ENCODE assay signal across 22 cellular contexts in genomic region chr1:10852018-10852417, GRCh38.
"Had no signal": no experiment of that assay in that cellular context is flagged by ENCODE, and none has a peak within 500 bp of the region (broad histone marks: within the 10 kb centered on the region; RNA-seq: fewer than 3 reads in every experiment).

No MANE protein-coding gene starts in this region.

- H3K9me3 Mint-ChIP-seq: activated CD4-positive, alpha-beta T cell treated with anti-CD3 and anti-CD28 coated beads, Interleukin-2, amount 10 ng/mL, durations not matched to agents 7 days and 5 days; activated naive CD4-positive, alpha-beta T cell treated with anti-CD3 and anti-CD28 coated beads for 36 hours; activated T-cell treated with anti-CD3 and anti-CD28 coated beads, Interleukin-2, amount 50 U/mL, for 24 hours; T-cell had no signal

- H3K36me3 ChIP-seq: adrenal gland had no signal

- H3K9me3 ChIP-seq: adrenal gland, body of pancreas had no signal

- H3K4me1 Mint-ChIP-seq: activated CD4-positive, alpha-beta T cell treated with anti-CD3 and anti-CD28 coated beads, Interleukin-2, amount 10 ng/mL, durations not matched to agents 7 days and 5 days; T-cell; T-helper 17 cell had no signal

- H3K27me3 Mint-ChIP-seq: activated CD4-positive, alpha-beta T cell treated with anti-CD3 and anti-CD28 coated beads, Interleukin-2, amount 10 ng/mL, durations not matched to agents 7 days and 5 days had no signal

- H3K27me3 ChIP-seq: adrenal gland, body of pancreas had no signal

- H3K4me1 ChIP-seq: adrenal gland, body of pancreas had no signal

- H3K36me3 Mint-ChIP-seq: activated naive CD4-positive, alpha-beta T cell treated with anti-CD3 and anti-CD28 coated beads, Interleukin-2, amount 50 U/mL, for 72 hours; T-cell had no signal

- H3K27ac Mint-ChIP-seq: activated CD4-positive, alpha-beta T cell treated with anti-CD3 and anti-CD28 coated beads, Interleukin-2, amount 10 ng/mL, durations not matched to agents 7 days and 5 days; activated CD8-positive, alpha-beta T cell treated with anti-CD3 and anti-CD28 coated beads, Interleukin-2, amount 10 ng/mL, durations not matched to agents 7 days and 5 days; activated naive CD4-positive, alpha-beta T cell treated with anti-CD3 and anti-CD28 coated beads for 36 hours; activated naive CD4-positive, alpha-beta T cell treated with anti-CD3 and anti-CD28 coated beads, Interleukin-2, amount 50 U/mL, for 72 hours; activated T-cell treated with anti-CD3 and anti-CD28 coated beads, Interleukin-2, amount 50 U/mL, for 24 hours; T-cell; T-helper 17 cell had no signal

- H3K4me3 Mint-ChIP-seq: activated CD4-positive, alpha-beta T cell treated with anti-CD3 and anti-CD28 coated beads, Interleukin-2, amount 10 ng/mL, durations not matched to agents 7 days and 5 days; activated CD8-positive, alpha-beta T cell treated with anti-CD3 and anti-CD28 coated beads, Interleukin-2, amount 10 ng/mL, durations not matched to agents 7 days and 5 days; activated naive CD4-positive, alpha-beta T cell treated with anti-CD3 and anti-CD28 coated beads for 36 hours; activated T-cell treated with anti-CD3 and anti-CD28 coated beads, Interleukin-2, amount 50 U/mL, for 24 hours; T-cell; T-helper 17 cell had no signal

- DNase-seq: activated CD4-positive, alpha-beta T cell treated with anti-CD3 and anti-CD28 coated beads, Interleukin-2, amount 10 ng/mL, durations not matched to agents 7 days and 5 days; activated CD4-positive, alpha-beta T cell treated with anti-CD3 and anti-CD28 coated beads, Interleukin-2, amount 50 U/mL, for 48 hours; activated CD8-positive, alpha-beta T cell treated with anti-CD3 and anti-CD28 coated beads, Interleukin-2, amount 10 ng/mL, durations not matched to agents 7 days and 5 days; activated gamma-delta T cell treated with Interleukin-2 at 50 U/mL for 16 hours; activated naive CD4-positive, alpha-beta T cell treated with anti-CD3 and anti-CD28 coated beads for 36 hours; activated T-cell treated with anti-CD3 and anti-CD28 coated beads, Interleukin-2, amount 50 U/mL, for 24 hours; adrenal gland; body of pancreas; central memory CD4-positive, alpha-beta T cell; Karpas-422; NCI-H1105; NCI-H1417 treated with DMSO at 0.1 percent for 48 hours; NCI-H187 treated with DMSO at 0.1 percent for 48 hours; NCI-H2081 treated with DMSO at 0.1 percent for 48 hours; NCI-H345; NCI-H524 treated with DMSO at 0.1 percent for 48 hours; SIG-M5; T-cell; T-helper 17 cell had no signal

- H3K4me3 ChIP-seq: adrenal gland, body of pancreas, K562 had no signal

- H3K27ac ChIP-seq: adrenal gland, body of pancreas had no signal

- ATAC-seq: activated CD8-positive, alpha-beta T cell treated with anti-CD3 and anti-CD28 coated beads, Interleukin-2, amount 10 ng/mL, durations not matched to agents 7 days and 5 days; activated naive CD4-positive, alpha-beta T cell treated with anti-CD3 and anti-CD28 coated beads, Interleukin-2, amount 50 U/mL, for 72 hours; body of pancreas; K562; SK-N-SH treated with all-trans-retinoic acid at 6 μM for 48 hours; T-cell; T-helper 17 cell had no signal
